Comparison of ENCODE assay signal across 9 cellular contexts in genomic region chr17:74636541-74636940, GRCh38. TPM values are rescaled to one million over a fixed set of nuclear protein-coding genes. Genes with fewer than 3 reads are reported as not detected.
"Had no signal": no experiment of that assay in that cellular context is flagged by ENCODE, and none has a peak within 500 bp of the region (broad histone marks: within the 10 kb centered on the region; RNA-seq: fewer than 3 reads in every experiment).

No MANE protein-coding gene starts in this region.

RNA-seq across cellular contexts. Expression of gene CD300E, which starts 13.0 kb away (rescaled TPM):
- total RNA-seq: LHCN-M2, MCF 10A, NCI-H460, OCI-LY7, PC-9, RPMI7951, SK-MEL-5 had no signal

RNA-seq across cellular contexts. Expression of gene CD300LD, which starts 44.5 kb away (rescaled TPM):
- total RNA-seq: LHCN-M2, MCF 10A, NCI-H460, OCI-LY7, PC-9, Right ventricle myocardium inferior, RPMI7951, SJCRH30, SK-MEL-5 had no signal
